ENCODE assay signal across 19 cellular contexts in the genomic region with DNA sequence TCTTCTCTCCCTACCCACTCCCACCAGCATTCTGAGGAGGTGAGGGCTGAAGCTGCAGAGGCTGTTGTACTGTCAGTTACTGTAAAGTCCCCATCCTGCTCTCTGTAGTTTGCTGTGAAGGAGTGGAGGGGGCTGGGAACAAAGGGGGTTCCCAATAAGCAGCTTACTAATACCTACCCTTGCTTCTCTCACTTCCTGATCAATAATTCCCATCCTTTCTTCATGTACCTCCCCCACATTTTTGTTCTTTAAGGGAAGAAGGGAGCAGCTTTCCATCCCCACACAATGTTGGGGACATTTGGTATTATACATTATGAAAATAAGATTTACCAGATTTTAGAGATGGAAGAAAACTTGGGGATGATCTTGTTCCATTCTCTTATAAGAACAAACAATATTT.
A peak's percentile ranks its signal among the peaks of the same experiment; 100 is the strongest.
DNase-seq lines count a peak whose midpoint lies in the region; ATAC-seq, FAIRE-seq and TF ChIP-seq lines count a peak whose summit lies in the region.
"Had no signal": no experiment of that assay in that cellular context is flagged by ENCODE, and none has a peak within 500 bp of the region (broad histone marks: within the 10 kb centered on the region; RNA-seq: fewer than 3 reads in every experiment).

No MANE protein-coding gene starts in this region.

- peaks cover 22 to 41% of the 10 kb centered on the region in 2 experiments for H3K4me1 ChIP-seq in neutrophil (ENCODE audit: control insufficient read depth in 1 of 2, insufficient read depth in 1 of 2, low read depth in 1 of 2, low read length in 1 of 2)

- peaks cover 18% of the 10 kb centered on the region for H3K36me3 ChIP-seq in neutrophil

- H3K27ac ChIP-seq in neutrophil, result peak overlapping the region; percentile 41
- H3K27ac ChIP-seq: BLaER1 treated with 17β-estradiol and CSF1 and Interleukin-3, amounts not matched to agents 10 nM and 100 nM had no signal

- peaks cover 5% of the 10 kb centered on the region for H3K36me3 Mint-ChIP-seq in stimulated activated naive CD8-positive, alpha-beta T cell treated with anti-CD3 and anti-CD28 coated beads, Interleukin-15, Interleukin-2, amounts not matched to agents 100 ng/mL and 50 ng/mL, for 24 hours (ENCODE audit: low read depth)

- FAIRE-seq in GM19239 (lab: Jason Lieb, UNC), result peak; percentile 44
- FAIRE-seq: D721Med had no signal

- no peak for DNase-seq in stimulated activated naive CD8-positive, alpha-beta T cell treated with anti-CD3 and anti-CD28 coated beads, Interleukin-15, amount 100 ng/mL, for 72 hours
- DNase-seq in GM19239 (ENCODE audit: insufficient read length, low spot score) (no peak), MV-4-11 (lab: John Stamatoyannopoulos, UW) (no peak), COR-L47 (lab: John Stamatoyannopoulos, UW) (no peak)
- DNase-seq: 8988T; AML-193; CD4-positive, alpha-beta memory T cell; DMS153; DND-41; GDM1; H7; IMR-90; KBM-7 had no signal

- no peak overlapping the region for H3K4me3 Mint-ChIP-seq in stimulated activated naive CD8-positive, alpha-beta T cell treated with anti-CD3 and anti-CD28 coated beads, Interleukin-15, Interleukin-2, amounts not matched to agents 100 ng/mL and 50 ng/mL, for 24 hours
- no peak overlapping the region for H3K4me3 Mint-ChIP-seq in stimulated activated naive CD8-positive, alpha-beta T cell treated with anti-CD3 and anti-CD28 coated beads, Interleukin-15, amount 100 ng/mL, for 72 hours
- H3K4me3 Mint-ChIP-seq: GM23338 had no signal

- no peaks in the 10 kb centered on the region for H3K9me3 ChIP-seq in neutrophil

- H3K4me3 ChIP-seq in neutrophil (ENCODE audit: low read depth in 1 of 2, low read length in 1 of 2), result peak overlapping the region in 1 of 2 experiments; percentile 0
- H3K4me3 ChIP-seq: BLaER1 treated with 17β-estradiol and CSF1 and Interleukin-3, amounts not matched to agents 10 nM and 100 nM; GM23338 had no signal

- ATAC-seq in stimulated activated naive CD8-positive, alpha-beta T cell treated with anti-CD3 and anti-CD28 coated beads, Interleukin-15, amount 100 ng/mL, for 72 hours, result no peak
- ATAC-seq in GM21528 (IDR thresholded peaks at IDR 0.05; ENCODE audit: low FRiP score, unreplicated experiment), result no peak
- ATAC-seq: GM23338 had no signal

- peaks cover 67% of the 10 kb centered on the region for H3K4me1 Mint-ChIP-seq in stimulated activated naive CD8-positive, alpha-beta T cell treated with anti-CD3 and anti-CD28 coated beads, Interleukin-15, Interleukin-2, amounts not matched to agents 100 ng/mL and 50 ng/mL, for 24 hours (ENCODE audit: low read depth)
- peaks cover 61% of the 10 kb centered on the region for H3K4me1 Mint-ChIP-seq in stimulated activated naive CD8-positive, alpha-beta T cell treated with anti-CD3 and anti-CD28 coated beads, Interleukin-15, amount 100 ng/mL, for 72 hours

- TF ChIP-seq CTCF in neutrophil (IDR thresholded peaks at IDR 0.05), result no peak

- no peaks in the 10 kb centered on the region for H3K27me3 ChIP-seq in neutrophil
- H3K27me3 ChIP-seq: BLaER1 treated with 17β-estradiol and CSF1 and Interleukin-3, amounts not matched to agents 10 nM and 100 nM had no signal

- peak overlapping the region; percentile 13 for H3K27ac Mint-ChIP-seq in stimulated activated naive CD8-positive, alpha-beta T cell treated with anti-CD3 and anti-CD28 coated beads, Interleukin-15, Interleukin-2, amounts not matched to agents 100 ng/mL and 50 ng/mL, for 24 hours
- H3K27ac Mint-ChIP-seq in stimulated activated naive CD8-positive, alpha-beta T cell treated with anti-CD3 and anti-CD28 coated beads, Interleukin-15, amount 100 ng/mL, for 72 hours, result no peak overlapping the region
- H3K27ac Mint-ChIP-seq: GM23338 had no signal

- H3K27me3 Mint-ChIP-seq in stimulated activated naive CD8-positive, alpha-beta T cell treated with anti-CD3 and anti-CD28 coated beads, Interleukin-15, Interleukin-2, amounts not matched to agents 100 ng/mL and 50 ng/mL, for 24 hours, result no peaks in the 10 kb centered on the region
- no peaks in the 10 kb centered on the region for H3K27me3 Mint-ChIP-seq in stimulated activated naive CD8-positive, alpha-beta T cell treated with anti-CD3 and anti-CD28 coated beads, Interleukin-15, amount 100 ng/mL, for 72 hours
- H3K27me3 Mint-ChIP-seq: CD4-positive, alpha-beta memory T cell had no signal

- H3K9me3 Mint-ChIP-seq in stimulated activated naive CD8-positive, alpha-beta T cell treated with anti-CD3 and anti-CD28 coated beads, Interleukin-15, Interleukin-2, amounts not matched to agents 100 ng/mL and 50 ng/mL, for 24 hours, result no peaks in the 10 kb centered on the region
- no peaks in the 10 kb centered on the region for H3K9me3 Mint-ChIP-seq in stimulated activated naive CD8-positive, alpha-beta T cell treated with anti-CD3 and anti-CD28 coated beads, Interleukin-15, amount 100 ng/mL, for 72 hours
- H3K9me3 Mint-ChIP-seq: GM23338 had no signal
